6 cellular contexts compared by ENCODE assay signal in genomic region chr9:128161230-128161902, GRCh38. TPM values are rescaled to one million over a fixed set of nuclear protein-coding genes. Genes with fewer than 3 reads are reported as not detected.
DNase-seq lines count a peak whose midpoint lies in the region; TF ChIP-seq lines count a peak whose summit lies in the region.
"Not testable (repeated sequence)": the region's sequence is repeated elsewhere in the genome, so short reads cannot be mapped to it uniquely, and the experiment has no call there.

No MANE protein-coding gene starts in this region.

- peak overlapping the region; percentile 91; the same call in 1 of the 2 replicates for H3K9ac ChIP-seq in BLaER1

- H3K27me3 Mint-ChIP-seq in activated naive CD4-positive, alpha-beta T cell treated with anti-CD3 and anti-CD28 coated beads, Interleukin-2, amount 50 U/mL, for 24 hours; nephron (ENCODE audit: low read depth): not testable (repeated sequence)

- not testable (repeated sequence) for H3K27ac ChIP-seq in BLaER1

- H3K4me1 Mint-ChIP-seq in activated naive CD4-positive, alpha-beta T cell treated with anti-CD3 and anti-CD28 coated beads, Interleukin-2, amount 50 U/mL, for 24 hours: peaks cover 21% of the 10 kb centered on the region
- H3K4me1 Mint-ChIP-seq in nephron: not testable (repeated sequence)

- not testable (repeated sequence) for H3K27me3 ChIP-seq in BLaER1

- not testable (repeated sequence) for H3K36me3 Mint-ChIP-seq in activated naive CD4-positive, alpha-beta T cell treated with anti-CD3 and anti-CD28 coated beads, Interleukin-2, amount 50 U/mL, for 24 hours
- H3K36me3 Mint-ChIP-seq in nephron (ENCODE audit: low read depth): peaks cover 24% of the 10 kb centered on the region

- H3K9me3 ChIP-seq in BLaER1: not testable (repeated sequence)

- not testable (repeated sequence) for H3K9me3 Mint-ChIP-seq in activated naive CD4-positive, alpha-beta T cell treated with anti-CD3 and anti-CD28 coated beads, Interleukin-2, amount 50 U/mL, for 24 hours; nephron

- H3K4me3 Mint-ChIP-seq in activated naive CD4-positive, alpha-beta T cell treated with anti-CD3 and anti-CD28 coated beads, Interleukin-2, amount 50 U/mL, for 24 hours: peak overlapping the region; percentile 80
- H3K4me3 Mint-ChIP-seq in nephron: peak overlapping the region; percentile 78 to 87 (median 84)

- H4K20me1 ChIP-seq in BLaER1: peaks cover 34% of the 10 kb centered on the region

- H3K4me1 ChIP-seq in BLaER1: peaks cover 20% of the 10 kb centered on the region

- H3K4me3 ChIP-seq in BLaER1: peak overlapping the region; percentile 96
- H3K4me3 ChIP-seq in Jurkat, Clone E6-1 (ENCODE audit: low read length): peak overlapping the region; percentile 95

- H3K27ac Mint-ChIP-seq in activated naive CD4-positive, alpha-beta T cell treated with anti-CD3 and anti-CD28 coated beads, Interleukin-2, amount 50 U/mL, for 24 hours: not testable (repeated sequence)
- peak overlapping the region in 2 of 3 experiments; percentile 5 to 23 for H3K27ac Mint-ChIP-seq in nephron

- DNase-seq in Jurkat, Clone E6-1 (ENCODE audit: low read depth, low spot score): not testable (repeated sequence)
- peak; percentile 38 for DNase-seq in RKO (ENCODE audit: low spot score)
- peak; percentile 14 for DNase-seq in fibroblast of gingiva (ENCODE audit: low read depth)

- peaks cover 48% of the 10 kb centered on the region for H3K36me3 ChIP-seq in BLaER1

- TF ChIP-seq CTCF in nephron (IDR thresholded peaks at IDR 0.05; ENCODE audit: unreplicated experiment in 3 of 3): not testable (repeated sequence)

- peak overlapping the region; percentile 95 for H3K4me2 ChIP-seq in BLaER1

RNA-seq across cellular contexts. Expression of gene BBLN, which starts 1.3 kb away (rescaled TPM):
- 118 TPM for polyA plus RNA-seq in Jurkat, Clone E6-1 (2012; ENCODE audit: insufficient read depth, insufficient read length)

RNA-seq across cellular contexts. Expression of gene LCN2, which starts 12.1 kb away (rescaled TPM):
- not detected for polyA plus RNA-seq in Jurkat, Clone E6-1 (2012; ENCODE audit: insufficient read depth, insufficient read length)

RNA-seq across cellular contexts. Expression of gene CIZ1, which starts 30.0 kb away (rescaled TPM):
- polyA plus RNA-seq in Jurkat, Clone E6-1 (2012; ENCODE audit: insufficient read depth, insufficient read length): 86.5 TPM

RNA-seq across cellular contexts. Expression of gene PTGES2, which starts 33.8 kb away (rescaled TPM):
- 89.3 TPM for polyA plus RNA-seq in Jurkat, Clone E6-1 (2012; ENCODE audit: insufficient read depth, insufficient read length)

RNA-seq across cellular contexts. Expression of gene DNM1, which starts 41.8 kb away (rescaled TPM):
- 14.7 TPM for polyA plus RNA-seq in Jurkat, Clone E6-1 (2012; ENCODE audit: insufficient read depth, insufficient read length)
